Comparison of ENCODE assay signal across 8 cellular contexts in the genomic region with DNA sequence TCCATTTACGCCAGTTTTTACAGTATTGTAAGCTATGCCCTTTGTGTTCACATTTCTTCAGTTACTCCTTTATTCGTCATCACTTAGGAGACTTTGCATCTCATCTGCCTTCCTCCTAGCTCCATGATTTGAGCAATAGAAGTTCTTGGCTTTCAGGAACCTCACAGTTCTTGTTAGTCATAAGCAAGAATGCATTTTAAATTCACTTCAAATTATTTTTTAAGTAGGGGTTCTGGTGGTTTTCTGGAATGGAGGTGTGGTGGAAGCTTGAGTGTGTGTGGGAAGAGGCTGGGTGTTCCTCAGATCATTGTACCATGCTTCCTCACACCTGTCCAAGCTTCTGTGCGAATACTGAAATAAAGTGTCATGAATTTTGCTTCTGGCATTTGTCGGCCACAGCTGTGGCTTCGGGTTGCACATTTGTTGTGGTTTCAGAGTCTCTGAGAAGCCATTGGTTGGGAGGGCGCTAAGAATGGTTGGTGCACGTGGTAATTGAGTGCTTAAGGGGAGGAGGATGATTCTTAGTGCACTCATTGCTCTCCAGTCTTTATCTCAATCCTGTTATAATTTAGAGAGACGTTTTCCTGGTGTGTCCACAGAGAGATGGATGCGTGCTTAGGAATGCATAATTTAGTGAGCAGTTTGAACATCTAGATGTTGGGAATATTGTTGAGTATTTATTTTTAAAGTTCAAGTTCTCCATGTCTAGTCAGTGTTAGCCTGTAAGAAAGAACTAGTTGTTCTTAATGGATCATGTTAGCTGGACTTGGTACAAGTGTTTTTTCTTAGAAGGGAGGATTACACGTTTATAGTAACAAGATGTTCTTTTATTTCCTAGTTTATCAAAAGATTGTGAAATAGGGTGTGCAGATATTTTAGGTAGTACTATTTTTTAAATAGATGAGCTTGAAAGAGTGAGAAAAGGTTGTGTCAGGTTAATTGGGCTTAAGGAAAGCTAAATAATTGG. TPM values are rescaled to one million over a fixed set of nuclear protein-coding genes. Genes with fewer than 3 reads are reported as not detected.
A peak's percentile ranks its signal among the peaks of the same experiment; 100 is the strongest.
DNase-seq lines count a peak whose midpoint lies in the region; ATAC-seq, FAIRE-seq and TF ChIP-seq lines count a peak whose summit lies in the region.

No MANE protein-coding gene starts in this region.

- no peak overlapping the region for H3K4ac ChIP-seq in mesendoderm (ENCODE audit: low read depth, low read length)

- no peak for DNase-seq in A549 (ENCODE audit: low read depth in 1 of 2, low spot score in 1 of 2)
- no peak for DNase-seq in RWPE1 (ENCODE audit: low spot score)
- peak; percentile 76 for DNase-seq in GM12878 (ENCODE audit: low read depth, low spot score)
- DNase-seq in mesendoderm, result peak; percentile 57

- POLR2A ChIA-PET in A549 (lab: Yijun Ruan, JAX), result no interaction called here
- POLR2A ChIA-PET in RWPE1 (lab: Yijun Ruan, JAX; ENCODE audit: low non-redundant PET), result no interaction called here
- POLR2A ChIA-PET in GM12878 (lab: Charles Lee), result interaction anchor here (0.5 to 0.8 kb wide), 4 partner anchors 15 to 1559 kb away, joined by 3 to 6 read pairs (median 3); no protein-coding TSS in a partner anchor

- H3K9ac ChIP-seq in GM12878 (ENCODE audit: control insufficient read depth, insufficient read depth, low read length) (peak overlapping the region; percentile 16; the same call in 1 of the 2 replicates), mesendoderm (ENCODE audit: low read length) (no peak overlapping the region)

- TF ChIP-seq EP300 in A549 (IDR thresholded peaks at IDR 0.05), result no peak
- peak; percentile 71; a peak in 3 of 4 replicates for TF ChIP-seq EP300 in GM12878 (IDR thresholded peaks at IDR 0.05; ENCODE audit: borderline replicate concordance in 1 of 2, control insufficient read depth in 1 of 2, low read depth in 2 of 2, low read length in 2 of 2)

- SMC1A ChIA-PET in GM12878 (lab: Charles Lee; ENCODE audit: uncharacterized antibody, unreplicated experiment), result interaction anchor here (0.6 to 4.0 kb wide), 7 partner anchors 10 to 65 kb away, joined by 3 to 17 read pairs (median 4); partner anchors contain the start of gene FOXO3

- no peak overlapping the region for H2BK15ac ChIP-seq in mesendoderm (replicated peaks; ENCODE audit: low read depth)

- no peak overlapping the region for H2BK120ac ChIP-seq in mesendoderm (ENCODE audit: low read depth, low read length)

- BruUV-seq in GM12878 (replicated peaks; lab: Mats Ljungman, UMichigan), result TSS peak; percentile 62

- RAD21 ChIA-PET in GM12878 (lab: Charles Lee; ENCODE audit: unreplicated experiment), result interaction anchor here (1.2 to 2.4 kb wide), 4 partner anchors 11 to 33 kb away, joined by 4 to 11 read pairs (median 6); no protein-coding TSS in a partner anchor

- H3K4me3 ChIP-seq in A549 (no peak overlapping the region), GM12878 (no peak overlapping the region), mesendoderm (ENCODE audit: low read length) (no peak overlapping the region)

- no peak overlapping the region for H4K5ac ChIP-seq in mesendoderm (ENCODE audit: low read length)

- no peak overlapping the region for H3K18ac ChIP-seq in mesendoderm (ENCODE audit: low read length)

- H3K79me1 ChIP-seq in mesendoderm (ENCODE audit: low read length), result peaks cover 13% of the 10 kb centered on the region

- CTCF ChIA-PET in A549 (lab: Yijun Ruan, JAX), result no interaction called here
- CTCF ChIA-PET in RWPE1 (lab: Yijun Ruan, JAX), result no interaction called here
- CTCF ChIA-PET in GM12878 (lab: Yijun Ruan, JAX), result interaction anchor here (0.6 to 2.8 kb wide), 5 partner anchors 12 to 449 kb away, joined by 3 to 8 read pairs (median 3); no protein-coding TSS in a partner anchor

- no peaks in the 10 kb centered on the region for H3K36me3 ChIP-seq in GM12878 (ENCODE audit: control insufficient read depth in 2 of 2, insufficient read depth in 2 of 2, low read length in 1 of 2)
- no peaks in the 10 kb centered on the region for H3K36me3 ChIP-seq in mesendoderm (ENCODE audit: control insufficient read depth, insufficient read depth, low read length)

- H3K27me3 ChIP-seq in GM12878 (replicated peaks in 1 of 2; ENCODE audit: control insufficient read depth in 2 of 2, insufficient read depth in 2 of 2, low read length in 1 of 2) (no peaks in the 10 kb centered on the region; a peak in 1 of 4 replicates), mesendoderm (ENCODE audit: insufficient read depth, low read length, poor library complexity) (no peaks in the 10 kb centered on the region)

- H3K56ac ChIP-seq in mesendoderm (ENCODE audit: low read length), result no peak overlapping the region

- TF ChIP-seq CTCF in A549 (IDR thresholded peaks at IDR 0.05), result no peak
- no peak for TF ChIP-seq CTCF in RWPE1 (conservative IDR thresholded peaks at IDR 0.05; ENCODE audit: low read depth)
- no peak for TF ChIP-seq CTCF in GM12878 (IDR thresholded peaks at IDR 0.05 in 2 of 3, conservative IDR thresholded peaks at IDR 0.05 in 1 of 3; ENCODE audit: control insufficient read depth in 2 of 3, extremely low read depth in 1 of 3, insufficient read depth in 1 of 3, low read depth in 3 of 3, low read length in 3 of 3)

- H3K27ac ChIP-seq in A549 (peak overlapping the region in 1 of 2 experiments; percentile 38; a peak in 1 of 6 replicates), RWPE1 (peak overlapping the region; percentile 83), GM12878 (ENCODE audit: control insufficient read depth, insufficient read depth) (peak overlapping the region; percentile 77), mesendoderm (ENCODE audit: low read depth, low read length) (no peak overlapping the region), temporal lobe (ENCODE audit: low read depth, low read length) (peak overlapping the region; percentile 7)

- H3K23ac ChIP-seq in mesendoderm (ENCODE audit: low read length), result no peak overlapping the region

- 81% methylated on average over 9 of the region's 10 CpGs for WGBS in A549 (ENCODE audit: missing lambda C conversion rate)
- 5% methylated on average over 10 of the region's 10 CpGs for WGBS in GM12878 (ENCODE audit: insufficient coverage, insufficient replicate concordance, low lambda C conversion rate, missing lambda C conversion rate)
- WGBS in mesendoderm (ENCODE audit: extremely low coverage, insufficient coverage, low lambda C conversion rate), result no CpG with 5 or more reads among the region's 10 CpGs

- no peaks in the 10 kb centered on the region for H4K20me1 ChIP-seq in GM12878 (ENCODE audit: control insufficient read depth, insufficient read depth)

- TF ChIP-seq RAD21 in A549 (conservative IDR thresholded peaks at IDR 0.05 in 1 of 2, IDR thresholded peaks at IDR 0.05 in 1 of 2) (no peak), GM12878 (IDR thresholded peaks at IDR 0.05; ENCODE audit: insufficient read depth, low read depth, low read length) (no peak)

- no peak overlapping the region for H2BK5ac ChIP-seq in mesendoderm (ENCODE audit: low read length)

- H3K4me2 ChIP-seq in A549, result peak overlapping the region; percentile 12; the same call in 1 of the 3 replicates
- H3K4me2 ChIP-seq in GM12878 (ENCODE audit: control insufficient read depth, insufficient read depth), result peak overlapping the region; percentile 34
- H3K4me2 ChIP-seq in mesendoderm (ENCODE audit: low read length), result no peak overlapping the region

- in situ Hi-C loops in GM12878 (cut with MboI), result no loop called here

- H3K9me3 ChIP-seq in A549, result no peaks in the 10 kb centered on the region
- no peaks in the 10 kb centered on the region for H3K9me3 ChIP-seq in GM12878 (replicated peaks; ENCODE audit: control insufficient read depth, insufficient read depth, low read length)

- ATAC-seq in A549 (no peak), GM18867 (IDR thresholded peaks at IDR 0.05; ENCODE audit: unreplicated experiment) (peak; percentile 90), HG03066 (IDR thresholded peaks at IDR 0.05; ENCODE audit: low read depth, unreplicated experiment) (peak; percentile 91), GM12878 (peak; percentile 85), HG03139 (IDR thresholded peaks at IDR 0.05; ENCODE audit: unreplicated experiment) (no peak)

- H3K79me2 ChIP-seq in GM12878 (ENCODE audit: control insufficient read depth, insufficient read depth, low read length) (peaks cover 60% of the 10 kb centered on the region), mesendoderm (ENCODE audit: control insufficient read depth, insufficient read depth, low read length) (peaks cover 2% of the 10 kb centered on the region)

- no peak overlapping the region for H4K8ac ChIP-seq in mesendoderm (ENCODE audit: low read depth, low read length)

- H3K4me1 ChIP-seq in A549, result peaks cover 38% of the 10 kb centered on the region
- H3K4me1 ChIP-seq in GM12878 (ENCODE audit: control insufficient read depth, insufficient read depth, low read length), result peaks cover 56% of the 10 kb centered on the region
- peaks cover 3% of the 10 kb centered on the region for H3K4me1 ChIP-seq in mesendoderm (ENCODE audit: control insufficient read depth, low read depth, low read length)

- H2AFZ ChIP-seq in GM12878 (ENCODE audit: control insufficient read depth, low read depth, low read length), result no peak overlapping the region

- intact Hi-C loops in GM12878 (cut with micrococcal nuclease; ENCODE audit: unreplicated experiment), result loop anchor here (1.0 kb wide), 1 partner anchor 27 kb away; no protein-coding TSS in a partner anchor

- H2AK5ac ChIP-seq in mesendoderm (ENCODE audit: low read length), result no peak overlapping the region

- TF ChIP-seq POLR2A in A549 (IDR thresholded peaks at IDR 0.05; ENCODE audit: low read length) (no peak), GM12878 (IDR thresholded peaks at IDR 0.05; ENCODE audit: low read depth, low read length) (no peak)

- FAIRE-seq in A549 (lab: Jason Lieb, UNC) (no peak), GM12878 (lab: Jason Lieb, UNC) (peak; percentile 75)

RNA-seq across cellular contexts. Expression of gene FOXO3, which starts 31.9 kb away (rescaled TPM):
- polyA plus RNA-seq in A549 (2011; rRNA removed) (7.5 and 10.0 TPM in 2 replicates), A549 (2017; fragmentation: RNase III; extraction: RNeasy Plus Mini Kit Qiagen cat#74134 plus additional on column Dnase treatment) (4.2 to 4.8 TPM (median 4.6 TPM) in 3 replicates), GM12878 (2011; rRNA removed) (3.3 and 4.5 TPM in 2 replicates), GM12878 (2014; fragmentation: Illumina TruSeq; extraction: Trizol) (2.2 and 2.3 TPM in 2 replicates), GM12878 (2014; fragmentation: Nextera tagmentation; extraction: Ambion mirVana) (under 1 TPM; 0.82 to 0.84 TPM), GM12878 (2014; rRNA removed) (1.3 and 1.4 TPM in 2 replicates), GM12878 (2016; fragmentation: Nextera tagmentation; extraction: Ambion mirVana) (1 to 10 TPM; 1.7 to 2.5 TPM)
- polyA plus RNA-seq in A549 (2012; cell fraction: cytosol; rRNA removed), result 3.5 and 5.0 TPM in 2 replicates
- polyA plus RNA-seq in A549 (2012; cell fraction: nucleus; rRNA removed), result 3.4 and 3.7 TPM in 2 replicates
- 37.0 and 42.7 TPM in 2 replicates for polyA minus RNA-seq in A549 (2011; rRNA and poly(A)+ RNA removed)
- total RNA-seq in GM12878 (2013; cell fraction: nucleolus; rRNA removed), result 5.3 and 5.6 TPM in 2 replicates
- total RNA-seq in GM12878 (2014; rRNA removed) (1.4 and 1.7 TPM in 2 replicates), GM12878 (2014; rRNA removed; fragmentation: Illumina TruSeq; extraction: Trizol) (1.5 and 1.6 TPM in 2 replicates), GM12878 (2021) (2.8 and 3.6 TPM in 2 replicates), temporal lobe (42.8 TPM)
- polyA plus RNA-seq in GM12878 (2011; ENCODE audit: low read depth), result 3.4 TPM
- 4.3 and 4.6 TPM in 2 replicates for polyA plus RNA-seq in GM12878 (2011; cell fraction: cytosol; rRNA removed)
- polyA plus RNA-seq in GM12878 (2011; cell fraction: nucleus; rRNA removed), result 2.6 and 4.3 TPM in 2 replicates
- polyA plus RNA-seq in GM12878 (2012), result 3.7 and 4.3 TPM in 2 replicates
- 21.5 and 25.2 TPM in 2 replicates for polyA minus RNA-seq in GM12878 (2011; rRNA and poly(A)+ RNA removed)
- polyA minus RNA-seq in GM12878 (2011; cell fraction: cytosol; rRNA and poly(A)+ RNA removed), result 4.8 and 6.5 TPM in 2 replicates
- polyA minus RNA-seq in GM12878 (2011; cell fraction: nucleus; rRNA and poly(A)+ RNA removed), result 5.9 and 9.6 TPM in 2 replicates
- polyA plus RNA-seq in mesendoderm (2013, experiment 1 of 2), result 14.4 TPM
- 14.2 TPM for polyA plus RNA-seq in mesendoderm (2013, experiment 2 of 2)

Comparison
In these comparisons a context has a peak if more than half of its experiments do, and no peak if none do; other contexts are left out.
1. ATAC-seq: peak in GM18867 (single experiment), HG03066 (single experiment) and GM12878 (single experiment); none in A549 (0 of 2) and HG03139 (single experiment).
2. DNase-seq: peak in GM12878 (single experiment) and mesendoderm (single experiment); none in A549 (0 of 2) and RWPE1 (single experiment).
3. Of the 24 proteins assayed by ChIP-seq in both GM12878 and A549: peak only in GM12878: BHLHE40, CHD2, EP300 and MAX; only in A549: none; in both: none; in neither: 20.